Comparison of ENCODE assay signal across 15 cellular contexts in the genomic region with DNA sequence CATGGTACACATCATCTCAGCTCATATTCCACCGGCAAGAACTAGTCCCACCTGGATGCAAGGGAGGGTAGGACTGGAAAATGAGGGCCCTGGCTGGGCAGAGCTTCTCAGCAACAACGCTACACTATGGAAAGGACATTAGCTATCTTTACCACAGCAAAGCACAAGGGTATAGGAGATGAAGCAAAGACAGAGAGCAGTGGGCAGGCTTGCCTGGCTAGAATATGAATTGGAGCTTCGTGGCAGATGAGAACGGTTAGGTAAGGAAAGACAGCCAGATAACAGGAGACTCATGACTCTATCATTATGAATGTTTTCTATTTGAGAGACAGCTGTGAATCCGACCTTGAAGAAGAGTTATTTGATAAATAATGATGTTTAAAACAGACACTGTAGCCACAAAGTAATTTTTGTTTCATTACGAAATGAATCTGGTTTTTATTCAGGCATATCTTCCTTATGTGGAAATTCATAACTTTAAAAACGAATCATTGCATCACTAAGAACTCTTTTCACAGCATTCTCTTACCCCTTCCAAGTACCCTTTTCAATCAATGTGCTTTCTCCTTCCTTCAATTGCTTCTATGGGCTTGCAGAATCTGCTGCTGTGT. TPM values are rescaled to one million over a fixed set of nuclear protein-coding genes. Genes with fewer than 3 reads are reported as not detected.
A peak's percentile ranks its signal among the peaks of the same experiment; 100 is the strongest.
DNase-seq lines count a peak whose midpoint lies in the region; ATAC-seq, FAIRE-seq and TF ChIP-seq lines count a peak whose summit lies in the region.
"Had no signal": no experiment of that assay in that cellular context is flagged by ENCODE, and none has a peak within 500 bp of the region (broad histone marks: within the 10 kb centered on the region; RNA-seq: fewer than 3 reads in every experiment).

No MANE protein-coding gene starts in this region.

- H4K20me1 ChIP-seq in HepG2 (ENCODE audit: insufficient read depth, low read length): no peaks in the 10 kb centered on the region

- CTCF ChIA-PET in HepG2 (lab: Yijun Ruan, JAX; ENCODE audit: low intra/inter-chr PET ratio, low total read pairs): interaction anchor here (1.5 kb wide), 1 partner anchor 345 kb away, joined by 5 read pairs; no protein-coding TSS in a partner anchor

- H3K27ac ChIP-seq in HepG2 (ENCODE audit: extremely low read length, insufficient read depth, low read length) (no peak overlapping the region), right lobe of liver (no peak overlapping the region), kidney (ENCODE audit: low read depth in 2 of 2, low read length in 2 of 2) (no peak overlapping the region), sigmoid colon (no peak overlapping the region)

- no peak for DNase-seq in HepG2 (ENCODE audit: low spot score)
- DNase-seq in right lobe of liver: no peak
- peak; percentile 47 for DNase-seq in adipocyte (ENCODE audit: low read depth)
- peak; percentile 32 for DNase-seq in kidney
- no peak for DNase-seq in NCI-H1417 (lab: John Stamatoyannopoulos, UW)
- no peak for DNase-seq in sigmoid colon
- DNase-seq in Kasumi-1 (lab: John Stamatoyannopoulos, UW): no peak
- DNase-seq in NCI-H1694 (lab: John Stamatoyannopoulos, UW): no peak
- DNase-seq: 8988T, DMS79, NCI-H2171, NCI-H446 treated with DMSO at 0.1 percent for 48 hours, Right ventricle myocardium superior had no signal

- H2AFZ ChIP-seq in HepG2 (ENCODE audit: low read length): no peak overlapping the region

- no peak for TF ChIP-seq POLR2A in HepG2 (IDR thresholded peaks at IDR 0.05; ENCODE audit: insufficient read depth in 1 of 2, low read depth in 2 of 2, low read length in 2 of 2)
- no peak for TF ChIP-seq POLR2A in right lobe of liver (IDR thresholded peaks at IDR 0.05)
- TF ChIP-seq POLR2A in sigmoid colon (IDR thresholded peaks at IDR 0.05): no peak

- in situ Hi-C loops in HepG2 (cut with HindIII; ENCODE audit: extremely low pct_ligation_motif_present, low pct_unique_long_range_greater_than_20kb): loop anchor here (5.0 kb wide), 1 partner anchor 678 kb away; no protein-coding TSS in a partner anchor

- no peak overlapping the region for H3K4me2 ChIP-seq in HepG2 (ENCODE audit: low read depth, low read length)

- POLR2A ChIA-PET in HepG2 (lab: Yijun Ruan, JAX): no interaction called here

- H3K9ac ChIP-seq in HepG2 (ENCODE audit: insufficient read depth, low read depth, low read length): no peak overlapping the region
- H3K9ac ChIP-seq in adipocyte (ENCODE audit: low read length): peak overlapping the region; percentile 54
- H3K9ac ChIP-seq in kidney (ENCODE audit: low read length in 2 of 2): no peak overlapping the region

- no peak for TF ChIP-seq RAD21 in HepG2 (CRISPR knock-in tag; IDR thresholded peaks at IDR 0.05)

- H3K4me3 ChIP-seq in HepG2 (replicated peaks in 1 of 3; ENCODE audit: insufficient read depth in 1 of 3, low read depth in 2 of 3, low read length in 3 of 3): no peak overlapping the region
- H3K4me3 ChIP-seq in right lobe of liver: no peak overlapping the region
- peak overlapping the region; percentile 35 for H3K4me3 ChIP-seq in adipocyte (ENCODE audit: low read length)
- H3K4me3 ChIP-seq in kidney (ENCODE audit: low read length in 2 of 2): no peak overlapping the region
- no peak overlapping the region for H3K4me3 ChIP-seq in sigmoid colon
- H3K4me3 ChIP-seq: GM12878 had no signal

- no TSS peak for BruUV-seq in HepG2 (replicated peaks; lab: Mats Ljungman, UMichigan)

- H3K27me3 ChIP-seq in HepG2 (ENCODE audit: control insufficient read depth in 1 of 2, insufficient read depth in 2 of 2, low read length in 2 of 2) (peaks cover 1 to 7% of the 10 kb centered on the region in 2 experiments; a peak in 3 of 5 replicates), right lobe of liver (no peaks in the 10 kb centered on the region), adipocyte (replicated peaks; ENCODE audit: control insufficient read depth, insufficient read depth, low read length) (no peaks in the 10 kb centered on the region), sigmoid colon (no peaks in the 10 kb centered on the region)

- intact Hi-C loops in HepG2 (cut with micrococcal nuclease; ENCODE audit: unreplicated experiment) (loop anchor here (2.0 kb wide), 1 partner anchor 346 kb away; no protein-coding TSS in a partner anchor), right lobe of liver (cut with DNase I) (no loop called here), kidney (cut with DNase I) (no loop called here), sigmoid colon (cut with DNase I) (loop anchor here (5.0 kb wide), 2 partner anchors 343 to 948 kb away; no protein-coding TSS in a partner anchor)

- H3K9me3 ChIP-seq in HepG2 (ENCODE audit: low read length) (no peaks in the 10 kb centered on the region), right lobe of liver (no peaks in the 10 kb centered on the region), adipocyte (ENCODE audit: control insufficient read depth, low read length) (no peaks in the 10 kb centered on the region), kidney (ENCODE audit: control insufficient read depth in 1 of 2, low read length in 2 of 2) (no peaks in the 10 kb centered on the region), sigmoid colon (no peaks in the 10 kb centered on the region)
- H3K9me3 ChIP-seq: Caco-2 had no signal

- no peak for ATAC-seq in HepG2
- ATAC-seq in right lobe of liver: no peak

- TF ChIP-seq CTCF in HepG2 (CRISPR knock-in tag; IDR thresholded peaks at IDR 0.05) (no peak), right lobe of liver (IDR thresholded peaks at IDR 0.05) (no peak), kidney (IDR thresholded peaks at IDR 0.05; ENCODE audit: borderline replicate concordance, extremely low read depth, insufficient read depth) (no peak), sigmoid colon (IDR thresholded peaks at IDR 0.05) (no peak)

- TF ChIP-seq EP300 in HepG2 (IDR thresholded peaks at IDR 0.05; ENCODE audit: low read depth in 2 of 2, low read length in 2 of 2) (no peak), HepG2 (CRISPR knock-in tag; IDR thresholded peaks at IDR 0.05; ENCODE audit: borderline replicate concordance) (no peak), sigmoid colon (IDR thresholded peaks at IDR 0.05) (no peak)

- no peaks in the 10 kb centered on the region for H3K4me1 ChIP-seq in HepG2 (ENCODE audit: insufficient read depth, low read length)
- peaks cover 0 to 6% (median 0%) of the 10 kb centered on the region in 4 donors for H3K4me1 ChIP-seq in right lobe of liver
- H3K4me1 ChIP-seq in adipocyte (ENCODE audit: control insufficient read depth, insufficient read depth, low read length): peaks cover 30% of the 10 kb centered on the region
- no peaks in the 10 kb centered on the region for H3K4me1 ChIP-seq in kidney (ENCODE audit: control insufficient read depth in 1 of 2, insufficient read depth in 1 of 2, low read depth in 1 of 2, low read length in 2 of 2)
- peaks cover 0 to 7% (median 0%) of the 10 kb centered on the region in 4 donors for H3K4me1 ChIP-seq in sigmoid colon

- no peak for FAIRE-seq in HepG2 (lab: Jason Lieb, UNC)
- FAIRE-seq in kidney (lab: Jason Lieb, UNC): no peak
- FAIRE-seq: GM12878 had no signal

- no peaks in the 10 kb centered on the region for H3K79me2 ChIP-seq in HepG2 (ENCODE audit: insufficient read depth, low read length)

- H3K36me3 ChIP-seq in HepG2 (replicated peaks in 1 of 2; ENCODE audit: control insufficient read depth in 1 of 2, insufficient read depth in 2 of 2, low read length in 2 of 2) (no peaks in the 10 kb centered on the region), right lobe of liver (no peaks in the 10 kb centered on the region), adipocyte (ENCODE audit: control insufficient read depth, insufficient read depth, low read length, severe bottlenecking) (no peaks in the 10 kb centered on the region), kidney (ENCODE audit: control insufficient read depth in 1 of 2, insufficient read depth in 2 of 2, low read length in 2 of 2) (no peaks in the 10 kb centered on the region), sigmoid colon (no peaks in the 10 kb centered on the region)

- WGBS in HepG2 (ENCODE audit: low lambda C conversion rate): 19% methylated on average over 7 of the region's 7 CpGs
- WGBS in right lobe of liver (ENCODE audit: insufficient coverage, low coverage, low lambda C conversion rate, missing lambda C conversion rate): 57% methylated on average over 7 of the region's 7 CpGs
- WGBS in sigmoid colon, 2 donors: 75 to 77% methylated on average over 7 of the region's 7 CpGs

RNA-seq across cellular contexts. Expression of gene PCED1B, which starts 59.1 kb away (rescaled TPM):
- total RNA-seq in HepG2 (2016; rRNA removed; fragmentation: Illumina TruSeq; extraction: Trizol): 0.10 and 0.11 TPM in 2 replicates
- total RNA-seq in HepG2 (2016; cell fraction: cytosol; rRNA removed; fragmentation: Illumina TruSeq; extraction: Trizol; ENCODE audit: low read depth): not detected in 2 replicates
- 0.17 and 0.18 TPM in 2 replicates for total RNA-seq in HepG2 (2016; cell fraction: insoluble cytoplasmic fraction; rRNA removed; fragmentation: Illumina TruSeq; extraction: Trizol)
- 0.10 TPM in 1 of 2 replicates, not detected in the other for total RNA-seq in HepG2 (2016; cell fraction: membrane; rRNA removed; fragmentation: Illumina TruSeq; extraction: Trizol)
- total RNA-seq in HepG2 (2016; cell fraction: nucleus; rRNA removed; fragmentation: Illumina TruSeq; extraction: Trizol): not detected in 2 replicates
- 0.33 and 0.37 TPM in 2 replicates for polyA plus RNA-seq in HepG2 (2011; rRNA removed)
- polyA plus RNA-seq in HepG2 (2011; cell fraction: cytosol; rRNA removed): 0.20 and 0.28 TPM in 2 replicates
- polyA plus RNA-seq in HepG2 (2011; cell fraction: nucleus; rRNA removed): 0.34 and 0.40 TPM in 2 replicates
- 0.25 and 0.32 TPM in 2 replicates for polyA plus RNA-seq in HepG2 (2012)
- polyA plus RNA-seq in HepG2 (2016; cell fraction: cytosol; fragmentation: Illumina TruSeq; extraction: Trizol; ENCODE audit: low read depth): not detected in 2 replicates
- polyA plus RNA-seq in HepG2 (2016; cell fraction: insoluble cytoplasmic fraction; fragmentation: Illumina TruSeq; extraction: Trizol; ENCODE audit: low read depth): 0.24 and 0.64 TPM in 2 replicates
- polyA plus RNA-seq in HepG2 (2016; cell fraction: membrane; fragmentation: Illumina TruSeq; extraction: Trizol; ENCODE audit: low read depth): 0.24 TPM in 1 of 2 replicates, not detected in the other
- polyA plus RNA-seq in HepG2 (2016; cell fraction: nucleus; fragmentation: Illumina TruSeq; extraction: Trizol; ENCODE audit: insufficient read depth, low read depth): 0.41 and 0.80 TPM in 2 replicates
- polyA minus RNA-seq in HepG2 (2011; rRNA and poly(A)+ RNA removed; ENCODE audit: low replicate concordance): 0.20 and 0.70 TPM in 2 replicates
- not detected in 2 replicates for polyA minus RNA-seq in HepG2 (2011; cell fraction: cytosol; rRNA and poly(A)+ RNA removed)
- not detected in 2 replicates for polyA minus RNA-seq in HepG2 (2011; cell fraction: nucleus; rRNA and poly(A)+ RNA removed)
- 1 to 10 TPM in 3 of 6 experiments, under 1 TPM in 3; 0.62 to 3.0 (median 1.1) TPM for total RNA-seq in right lobe of liver
- 9.2 TPM for total RNA-seq in kidney
- 2.8 TPM for polyA plus RNA-seq in kidney (ENCODE audit: insufficient read depth, low read depth, low replicate concordance)
- 10 to 100 TPM in 1 of 4 donors, 1 to 10 TPM in 3; 3.0 to 11.9 (median 7.3) TPM for total RNA-seq in sigmoid colon
- polyA plus RNA-seq in sigmoid colon: 1 to 10 TPM; 1.2 to 5.8 (median 1.8) TPM

RNA-seq across cellular contexts. Expression of gene AMIGO2, which starts 59.4 kb away (rescaled TPM):
- total RNA-seq in HepG2 (2016; rRNA removed; fragmentation: Illumina TruSeq; extraction: Trizol) (not detected in 2 replicates), right lobe of liver (1 to 10 TPM in 5 of 6 experiments, under 1 TPM in 1; 0.88 to 4.3 (median 1.9) TPM), kidney (8.7 TPM), sigmoid colon (10 to 100 TPM; 33.2 to 68.1 (median 60.5) TPM)
- total RNA-seq in HepG2 (2016; cell fraction: cytosol; rRNA removed; fragmentation: Illumina TruSeq; extraction: Trizol; ENCODE audit: low read depth): not detected in 2 replicates
- not detected in 2 replicates for total RNA-seq in HepG2 (2016; cell fraction: insoluble cytoplasmic fraction; rRNA removed; fragmentation: Illumina TruSeq; extraction: Trizol)
- not detected in 2 replicates for total RNA-seq in HepG2 (2016; cell fraction: membrane; rRNA removed; fragmentation: Illumina TruSeq; extraction: Trizol)
- total RNA-seq in HepG2 (2016; cell fraction: nucleus; rRNA removed; fragmentation: Illumina TruSeq; extraction: Trizol): not detected in 2 replicates
- polyA plus RNA-seq in HepG2 (2011; rRNA removed) (0.03 TPM in 1 of 2 replicates, not detected in the other), kidney (ENCODE audit: insufficient read depth, low read depth, low replicate concordance) (12.2 TPM), sigmoid colon (1 to 10 TPM in 2 of 3 donors, under 1 TPM in 1; 0.46 to 5.3 (median 2.4) TPM)
- polyA plus RNA-seq in HepG2 (2011; cell fraction: cytosol; rRNA removed): not detected in 2 replicates
- polyA plus RNA-seq in HepG2 (2011; cell fraction: nucleus; rRNA removed): not detected in 2 replicates
- polyA plus RNA-seq in HepG2 (2012): not detected in 2 replicates
- not detected in 2 replicates for polyA plus RNA-seq in HepG2 (2016; cell fraction: cytosol; fragmentation: Illumina TruSeq; extraction: Trizol; ENCODE audit: low read depth)
- polyA plus RNA-seq in HepG2 (2016; cell fraction: insoluble cytoplasmic fraction; fragmentation: Illumina TruSeq; extraction: Trizol; ENCODE audit: low read depth): not detected in 2 replicates
- not detected in 2 replicates for polyA plus RNA-seq in HepG2 (2016; cell fraction: membrane; fragmentation: Illumina TruSeq; extraction: Trizol; ENCODE audit: low read depth)
- polyA plus RNA-seq in HepG2 (2016; cell fraction: nucleus; fragmentation: Illumina TruSeq; extraction: Trizol; ENCODE audit: insufficient read depth, low read depth): not detected in 2 replicates
- 3.8 TPM in 1 of 2 replicates, not detected in the other for polyA minus RNA-seq in HepG2 (2011; rRNA and poly(A)+ RNA removed; ENCODE audit: low replicate concordance)
- polyA minus RNA-seq in HepG2 (2011; cell fraction: cytosol; rRNA and poly(A)+ RNA removed): not detected in 2 replicates
- not detected in 2 replicates for polyA minus RNA-seq in HepG2 (2011; cell fraction: nucleus; rRNA and poly(A)+ RNA removed)

Comparison
In these comparisons a context has a peak if more than half of its experiments do, and no peak if none do; other contexts are left out.
1. intact Hi-C loops: an anchor here in HepG2 (2.0 kb wide) and sigmoid colon (5.0 kb wide); none called in right lobe of liver and kidney.
2. DNase-seq: peak in adipocyte (single experiment) and kidney (single experiment); none in HepG2 (single experiment), right lobe of liver (0 of 3), NCI-H1417 (0 of 3), sigmoid colon (single experiment), Kasumi-1 (0 of 2) and NCI-H1694 (single experiment).